In genomic region chr2:99638791-99639190, GRCh38 we compare ENCODE assay signal across 22 cellular contexts.
"Had no signal": no experiment of that assay in that cellular context is flagged by ENCODE, and none has a peak within 500 bp of the region (broad histone marks: within the 10 kb centered on the region; RNA-seq: fewer than 3 reads in every experiment).

No MANE protein-coding gene starts in this region.

- H3K4me3 ChIP-seq: tibial nerve had no signal

- H3K27me3 ChIP-seq: tibial nerve had no signal

- H3K27ac Mint-ChIP-seq: activated CD4-positive, alpha-beta memory T cell treated with anti-CD3 and anti-CD28 coated beads, Interleukin-2, amount 10 ng/mL, durations not matched to agents 7 days and 5 days; activated CD4-positive, alpha-beta T cell treated with anti-CD3 and anti-CD28 coated beads, Interleukin-2, amount 10 ng/mL, durations not matched to agents 24 days and 14 days; activated naive CD4-positive, alpha-beta T cell treated with anti-CD3 and anti-CD28 coated beads, Interleukin-2, amount 10 ng/mL, durations not matched to agents 7 days and 5 days; activated naive CD8-positive, alpha-beta T cell treated with anti-CD3 and anti-CD28 coated beads, Interleukin-2, amount 10 ng/mL, durations not matched to agents 7 days and 5 days; activated T-cell treated with anti-CD3 and anti-CD28 coated beads, Interleukin-2, amount 50 U/mL, for 24 hours; naive thymus-derived CD8-positive, alpha-beta T cell had no signal

- H3K4me3 Mint-ChIP-seq: activated CD4-positive, alpha-beta memory T cell treated with anti-CD3 and anti-CD28 coated beads, Interleukin-2, amount 10 ng/mL, durations not matched to agents 7 days and 5 days; activated CD4-positive, alpha-beta T cell treated with anti-CD3 and anti-CD28 coated beads, Interleukin-2, amount 10 ng/mL, durations not matched to agents 24 days and 14 days; activated naive CD4-positive, alpha-beta T cell treated with anti-CD3 and anti-CD28 coated beads, Interleukin-2, amount 10 ng/mL, durations not matched to agents 7 days and 5 days; activated naive CD8-positive, alpha-beta T cell treated with anti-CD3 and anti-CD28 coated beads, Interleukin-2, amount 10 ng/mL, durations not matched to agents 7 days and 5 days; activated T-cell treated with anti-CD3 and anti-CD28 coated beads, Interleukin-2, amount 50 U/mL, for 24 hours; naive thymus-derived CD8-positive, alpha-beta T cell had no signal

- DNase-seq: activated CD4-positive, alpha-beta memory T cell treated with anti-CD3 and anti-CD28 coated beads, Interleukin-2, amount 10 ng/mL, durations not matched to agents 7 days and 5 days; activated CD4-positive, alpha-beta T cell treated with anti-CD3 and anti-CD28 coated beads, Interleukin-2, amount 10 ng/mL, durations not matched to agents 24 days and 14 days; activated CD4-positive, CD25-positive, alpha-beta regulatory T cell treated with anti-CD3 and anti-CD28 coated beads, Interleukin-2, amount 50 U/mL, for 72 hours; activated CD8-positive, alpha-beta memory T cell treated with anti-CD3 and anti-CD28 coated beads, Interleukin-2, amount 50 U/mL, for 48 hours; activated gamma-delta T cell; activated naive CD4-positive, alpha-beta T cell treated with anti-CD3 and anti-CD28 coated beads, Interleukin-2, amount 10 ng/mL, durations not matched to agents 7 days and 5 days; activated naive CD8-positive, alpha-beta T cell treated with anti-CD3 and anti-CD28 coated beads, Interleukin-2, amount 10 ng/mL, durations not matched to agents 7 days and 5 days; activated T-cell treated with anti-CD3 and anti-CD28 coated beads, Interleukin-2, amount 50 U/mL, for 24 hours; caudate nucleus; foreskin fibroblast; head of caudate nucleus; hippocampal formation; kidney; left colon; midbrain; naive thymus-derived CD8-positive, alpha-beta T cell; right cardiac atrium; stimulated activated naive CD4-positive, alpha-beta T cell treated with Interleukin-2 at 50 U/mL for 16 hours; T-helper 9 cell; WERI-Rb-1 had no signal

- H3K27me3 Mint-ChIP-seq: activated CD4-positive, alpha-beta memory T cell treated with anti-CD3 and anti-CD28 coated beads, Interleukin-2, amount 10 ng/mL, durations not matched to agents 7 days and 5 days; activated CD4-positive, alpha-beta T cell treated with anti-CD3 and anti-CD28 coated beads, Interleukin-2, amount 10 ng/mL, durations not matched to agents 24 days and 14 days; activated naive CD4-positive, alpha-beta T cell treated with anti-CD3 and anti-CD28 coated beads, Interleukin-2, amount 10 ng/mL, durations not matched to agents 7 days and 5 days; activated T-cell treated with anti-CD3 and anti-CD28 coated beads, Interleukin-2, amount 50 U/mL, for 24 hours had no signal

- H3K9me3 ChIP-seq: tibial nerve had no signal

- H3K27ac ChIP-seq: tibial nerve, WERI-Rb-1 had no signal

- ATAC-seq: esophagus mucosa; left colon; naive thymus-derived CD8-positive, alpha-beta T cell; right cardiac atrium had no signal

- H3K4me1 Mint-ChIP-seq: activated CD4-positive, alpha-beta memory T cell treated with anti-CD3 and anti-CD28 coated beads, Interleukin-2, amount 10 ng/mL, durations not matched to agents 7 days and 5 days; activated CD4-positive, alpha-beta T cell treated with anti-CD3 and anti-CD28 coated beads, Interleukin-2, amount 10 ng/mL, durations not matched to agents 24 days and 14 days; activated naive CD4-positive, alpha-beta T cell treated with anti-CD3 and anti-CD28 coated beads, Interleukin-2, amount 10 ng/mL, durations not matched to agents 7 days and 5 days; activated naive CD8-positive, alpha-beta T cell treated with anti-CD3 and anti-CD28 coated beads, Interleukin-2, amount 10 ng/mL, durations not matched to agents 7 days and 5 days had no signal

- H3K36me3 Mint-ChIP-seq: activated naive CD4-positive, alpha-beta T cell treated with anti-CD3 and anti-CD28 coated beads, Interleukin-2, amount 10 ng/mL, durations not matched to agents 7 days and 5 days; activated naive CD8-positive, alpha-beta T cell treated with anti-CD3 and anti-CD28 coated beads, Interleukin-2, amount 10 ng/mL, durations not matched to agents 7 days and 5 days; naive thymus-derived CD8-positive, alpha-beta T cell had no signal

- H3K9me3 Mint-ChIP-seq: activated CD4-positive, alpha-beta memory T cell treated with anti-CD3 and anti-CD28 coated beads, Interleukin-2, amount 10 ng/mL, durations not matched to agents 7 days and 5 days; activated T-cell treated with anti-CD3 and anti-CD28 coated beads, Interleukin-2, amount 50 U/mL, for 24 hours had no signal

- H3K36me3 ChIP-seq: tibial nerve, WERI-Rb-1 had no signal
